In genomic region chrX:124747295-124747694, GRCh38 we compare ENCODE assay signal across 37 cellular contexts.
"Had no signal": no experiment of that assay in that cellular context is flagged by ENCODE, and none has a peak within 500 bp of the region (broad histone marks: within the 10 kb centered on the region; RNA-seq: fewer than 3 reads in every experiment).

No MANE protein-coding gene starts in this region.

- H3K4me1 Mint-ChIP-seq: activated B cell treated with CpG ODN at 0.5 μM for 24 hours; activated CD4-positive, alpha-beta T cell treated with anti-CD3 and anti-CD28 coated beads, Interleukin-2, amount 10 ng/mL, durations not matched to agents 24 days and 14 days; activated naive CD8-positive, alpha-beta T cell treated with anti-CD3 and anti-CD28 coated beads for 36 hours; activated T-helper 17 cell treated with anti-CD3 and anti-CD28 coated beads, Interleukin-2, amount 50 U/mL, for 72 hours; brain; central memory CD8-positive, alpha-beta T cell had no signal

- H3K27me3 ChIP-seq: cardiac muscle cell had no signal

- H3K36me3 ChIP-seq: adrenal gland, cardiac muscle cell had no signal

- DNase-seq: activated B cell treated with CpG ODN at 0.5 μM for 24 hours; activated CD4-positive, alpha-beta memory T cell treated with anti-CD3 and anti-CD28 coated beads for 36 hours; activated CD4-positive, alpha-beta T cell treated with anti-CD3 and anti-CD28 coated beads for 4 hours; activated CD4-positive, alpha-beta T cell treated with anti-CD3 and anti-CD28 coated beads, Interleukin-2, amount 10 ng/mL, durations not matched to agents 24 days and 14 days; activated CD4-positive, alpha-beta T cell treated with anti-CD3 and anti-CD28 coated beads, Interleukin-2, amount 50 U/mL, for 1 hour; activated CD4-positive, alpha-beta T cell treated with anti-CD3 and anti-CD28 coated beads, Interleukin-2, amount 50 U/mL, for 4 hours; activated CD4-positive, CD25-positive, alpha-beta regulatory T cell treated with anti-CD3 and anti-CD28 coated beads, Interleukin-2, amount 50 U/mL, for 72 hours; activated CD8-positive, alpha-beta memory T cell treated with anti-CD3 and anti-CD28 coated beads, Interleukin-2, amount 50 U/mL, for 4 hours; activated CD8-positive, alpha-beta T cell treated with anti-CD3 and anti-CD28 coated beads for 36 hours; activated effector memory CD4-positive, alpha-beta T cell treated with anti-CD3 and anti-CD28 coated beads, Interleukin-2, amount 50 U/mL, for 16 hours; activated gamma-delta T cell treated with Interleukin-2 at 50 U/mL for 16 hours; activated naive CD4-positive, alpha-beta T cell; activated naive CD4-positive, alpha-beta T cell treated with anti-CD3 and anti-CD28 coated beads for 36 hours; activated naive CD4-positive, alpha-beta T cell treated with anti-CD3 and anti-CD28 coated beads, Interleukin-2, amount 50 U/mL, for 16 hours; activated naive CD8-positive, alpha-beta T cell treated with anti-CD3 and anti-CD28 coated beads for 36 hours; activated T-cell treated with anti-CD3 and anti-CD28 coated beads for 4 hours; activated T-cell treated with anti-CD3 and anti-CD28 coated beads, Interleukin-2, amount 50 U/mL, for 1 hour; activated T-cell treated with anti-CD3 and anti-CD28 coated beads, Interleukin-2, amount 50 U/mL, for 4 hours; activated T-cell treated with anti-CD3 and anti-CD28 coated beads, Interleukin-2, amount 50 U/mL, for 72 hours; adrenal gland; amniotic stem cell; aorta; caudate nucleus; cerebellar nuclear complex; T-helper 2 cell; T-helper 9 cell had no signal

- H3K36me3 Mint-ChIP-seq: activated CD4-positive, alpha-beta memory T cell treated with anti-CD3 and anti-CD28 coated beads for 36 hours; activated naive CD4-positive, alpha-beta T cell treated with anti-CD3 and anti-CD28 coated beads, Interleukin-2, amount 50 U/mL, for 72 hours; activated naive CD8-positive, alpha-beta T cell treated with anti-CD3 and anti-CD28 coated beads for 36 hours; brain had no signal

- H3K27me3 Mint-ChIP-seq: activated B cell treated with CpG ODN at 0.5 μM for 24 hours; activated CD4-positive, alpha-beta memory T cell treated with anti-CD3 and anti-CD28 coated beads for 36 hours; activated CD4-positive, alpha-beta T cell treated with anti-CD3 and anti-CD28 coated beads, Interleukin-2, amount 10 ng/mL, durations not matched to agents 24 days and 14 days; activated CD8-positive, alpha-beta T cell treated with anti-CD3 and anti-CD28 coated beads for 36 hours; activated naive CD8-positive, alpha-beta T cell treated with anti-CD3 and anti-CD28 coated beads for 36 hours; activated T-helper 17 cell treated with anti-CD3 and anti-CD28 coated beads, Interleukin-2, amount 50 U/mL, for 72 hours; brain; central memory CD8-positive, alpha-beta T cell had no signal

- H3K4me3 ChIP-seq: adrenal gland, cardiac muscle cell had no signal

- H3K9me3 Mint-ChIP-seq: activated B cell treated with CpG ODN at 0.5 μM for 24 hours; activated CD4-positive, alpha-beta memory T cell treated with anti-CD3 and anti-CD28 coated beads for 36 hours; activated CD4-positive, alpha-beta T cell treated with anti-CD3 and anti-CD28 coated beads, Interleukin-2, amount 10 ng/mL, durations not matched to agents 24 days and 14 days; activated CD8-positive, alpha-beta T cell treated with anti-CD3 and anti-CD28 coated beads for 36 hours; activated naive CD4-positive, alpha-beta T cell treated with anti-CD3 and anti-CD28 coated beads for 36 hours; activated naive CD4-positive, alpha-beta T cell treated with anti-CD3 and anti-CD28 coated beads, Interleukin-2, amount 50 U/mL, for 72 hours; activated naive CD8-positive, alpha-beta T cell treated with anti-CD3 and anti-CD28 coated beads for 36 hours; activated T-cell treated with anti-CD3 and anti-CD28 coated beads, Interleukin-2, amount 50 U/mL, for 4 hours; activated T-cell treated with anti-CD3 and anti-CD28 coated beads, Interleukin-2, amount 50 U/mL, for 72 hours; activated T-helper 1 cell treated with anti-CD3 and anti-CD28 coated beads, Interleukin-12 subunit alpha, Interleukin-12 subunit beta, Interleukin-2, Interleukin-4 antibody, amounts not matched to agents 30 ng/mL and 10 ng/mL and 1 ng/mL, durations not matched to agents 14 hours and 24 hours and 36 hours; activated T-helper 17 cell treated with anti-CD3 and anti-CD28 coated beads, Interleukin-2, amount 50 U/mL, for 72 hours; brain; central memory CD8-positive, alpha-beta T cell; T-helper 1 cell treated with Interleukin-12 subunit alpha and Interleukin-12 subunit beta and Interleukin-4 antibody, amounts not matched to agents 30 μg/mL and 1 μg/mL, for 36 hours; T-helper 2 cell treated with Interferon-gamma antibody and Interleukin-4, amounts not matched to agents 5 μg/mL and 100 μg/mL, for 36 hours had no signal

- H3K9me3 ChIP-seq: adrenal gland had no signal

- H3K4me1 ChIP-seq: adrenal gland had no signal

- H3K4me3 Mint-ChIP-seq: activated B cell treated with CpG ODN at 0.5 μM for 24 hours; activated CD4-positive, alpha-beta memory T cell treated with anti-CD3 and anti-CD28 coated beads for 36 hours; activated CD4-positive, alpha-beta T cell treated with anti-CD3 and anti-CD28 coated beads, Interleukin-2, amount 10 ng/mL, durations not matched to agents 24 days and 14 days; activated CD8-positive, alpha-beta T cell treated with anti-CD3 and anti-CD28 coated beads for 36 hours; activated naive CD4-positive, alpha-beta T cell treated with anti-CD3 and anti-CD28 coated beads for 36 hours; activated naive CD8-positive, alpha-beta T cell treated with anti-CD3 and anti-CD28 coated beads for 36 hours; activated T-cell treated with anti-CD3 and anti-CD28 coated beads, Interleukin-2, amount 50 U/mL, for 4 hours; activated T-cell treated with anti-CD3 and anti-CD28 coated beads, Interleukin-2, amount 50 U/mL, for 72 hours; activated T-helper 1 cell treated with anti-CD3 and anti-CD28 coated beads, Interleukin-12 subunit alpha, Interleukin-12 subunit beta, Interleukin-2, Interleukin-4 antibody, amounts not matched to agents 30 ng/mL and 10 ng/mL and 1 ng/mL, durations not matched to agents 14 hours and 24 hours and 36 hours; activated T-helper 17 cell treated with anti-CD3 and anti-CD28 coated beads, Interleukin-2, amount 50 U/mL, for 72 hours; brain; central memory CD8-positive, alpha-beta T cell; T-helper 1 cell treated with Interleukin-12 subunit alpha and Interleukin-12 subunit beta and Interleukin-4 antibody, amounts not matched to agents 30 μg/mL and 1 μg/mL, for 36 hours; T-helper 2 cell treated with Interferon-gamma antibody and Interleukin-4, amounts not matched to agents 5 μg/mL and 100 μg/mL, for 36 hours had no signal

- H3K27ac Mint-ChIP-seq: activated B cell treated with CpG ODN at 0.5 μM for 24 hours; activated CD4-positive, alpha-beta memory T cell treated with anti-CD3 and anti-CD28 coated beads for 36 hours; activated CD4-positive, alpha-beta T cell treated with anti-CD3 and anti-CD28 coated beads, Interleukin-2, amount 10 ng/mL, durations not matched to agents 24 days and 14 days; activated CD8-positive, alpha-beta T cell treated with anti-CD3 and anti-CD28 coated beads for 36 hours; activated naive CD4-positive, alpha-beta T cell treated with anti-CD3 and anti-CD28 coated beads for 36 hours; activated naive CD4-positive, alpha-beta T cell treated with anti-CD3 and anti-CD28 coated beads, Interleukin-2, amount 50 U/mL, for 72 hours; activated naive CD8-positive, alpha-beta T cell treated with anti-CD3 and anti-CD28 coated beads for 36 hours; activated T-cell treated with anti-CD3 and anti-CD28 coated beads, Interleukin-2, amount 50 U/mL, for 72 hours; activated T-helper 1 cell treated with anti-CD3 and anti-CD28 coated beads, Interleukin-12 subunit alpha, Interleukin-12 subunit beta, Interleukin-2, Interleukin-4 antibody, amounts not matched to agents 30 ng/mL and 10 ng/mL and 1 ng/mL, durations not matched to agents 14 hours and 24 hours and 36 hours; activated T-helper 17 cell treated with anti-CD3 and anti-CD28 coated beads, Interleukin-2, amount 50 U/mL, for 72 hours; brain; T-helper 1 cell treated with Interleukin-12 subunit alpha and Interleukin-12 subunit beta and Interleukin-4 antibody, amounts not matched to agents 30 μg/mL and 1 μg/mL, for 36 hours; T-helper 2 cell treated with Interferon-gamma antibody and Interleukin-4, amounts not matched to agents 5 μg/mL and 100 μg/mL, for 36 hours had no signal

- FAIRE-seq: bronchial epithelial cell, TTC549 had no signal

- H3K27ac ChIP-seq: adrenal gland, cardiac muscle cell, VCaP had no signal
